8 cellular contexts compared by ENCODE assay signal in the genomic region with DNA sequence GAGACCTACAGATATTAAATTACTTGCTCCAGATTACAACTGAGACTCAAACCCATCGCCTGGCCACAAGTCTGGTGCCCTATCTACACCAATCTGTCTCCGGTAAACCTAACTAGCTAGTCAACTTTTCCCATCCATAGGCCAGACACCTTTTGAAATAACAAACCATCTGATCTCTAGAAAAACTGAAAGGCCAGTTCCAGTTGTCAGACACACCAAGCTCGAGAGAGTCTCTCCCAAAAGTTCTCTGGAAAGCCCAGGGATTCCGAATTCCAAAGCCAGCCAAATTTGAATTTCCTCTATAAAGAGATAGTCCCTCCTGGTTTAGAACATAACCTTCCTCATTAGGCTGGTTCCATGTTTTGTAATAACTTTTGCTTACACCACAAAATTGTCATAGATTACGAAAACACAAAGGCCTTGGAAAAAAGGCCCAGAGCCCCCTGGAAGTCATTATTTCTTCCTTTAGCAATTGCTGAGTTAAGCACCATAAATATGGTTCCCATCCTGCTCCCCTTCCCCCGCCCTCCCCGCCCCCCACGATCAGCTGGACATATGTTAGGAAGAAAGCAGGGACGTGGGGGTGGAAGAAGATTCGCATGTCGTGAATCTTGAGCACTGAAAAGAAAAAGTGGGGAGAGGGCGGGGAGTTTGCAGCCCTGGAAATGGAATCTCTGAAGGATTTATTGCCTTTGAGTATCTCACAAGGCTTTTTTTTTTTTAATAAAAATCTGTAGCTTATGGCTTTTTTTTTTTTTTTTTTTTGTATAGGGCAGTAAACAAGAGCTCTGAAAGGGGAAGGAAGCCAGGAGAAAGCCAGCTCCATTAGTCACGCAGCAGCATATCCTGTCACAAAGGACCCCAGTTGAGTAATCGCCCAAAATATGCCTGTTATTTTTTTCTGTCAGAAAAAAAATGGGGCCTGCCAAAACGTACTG.
DNase-seq lines count a peak whose midpoint lies in the region; ATAC-seq and TF ChIP-seq lines count a peak whose summit lies in the region.

No MANE protein-coding gene starts in this region.

- CTCF ChIA-PET in OCI-LY7 (lab: Charles Lee; ENCODE audit: unreplicated experiment) = interaction anchor here (0.6 kb wide), 1 partner anchor 422 kb away, joined by 4 read pairs; no protein-coding TSS in a partner anchor

- no TSS peak for BruUV-seq in OCI-LY7 (replicated peaks; lab: Mats Ljungman, UMichigan)

- H3K27me3 ChIP-seq in heart right ventricle (no peaks in the 10 kb centered on the region), skeletal muscle satellite cell (ENCODE audit: control insufficient read depth, insufficient read depth, low read length) (no peaks in the 10 kb centered on the region)

- TF ChIP-seq CTCF in OCI-LY7 (conservative IDR thresholded peaks at IDR 0.05; ENCODE audit: low read length) (no peak), heart right ventricle (IDR thresholded peaks at IDR 0.05) (no peak)

- H3K4me2 ChIP-seq in OCI-LY7 (ENCODE audit: low read length) = peak overlapping the region; percentile 80
- H3K4me2 ChIP-seq in skeletal muscle satellite cell (ENCODE audit: low read length) = peak overlapping the region; percentile 45

- no peaks in the 10 kb centered on the region for H3K36me3 Mint-ChIP-seq in activated naive CD8-positive, alpha-beta T cell treated with anti-CD3 and anti-CD28 coated beads, Interleukin-2, amount 10 ng/mL, durations not matched to agents 7 days and 5 days

- peak overlapping the region; percentile 38; the same call in 1 of the 2 replicates for H2AFZ ChIP-seq in OCI-LY7 (ENCODE audit: low read length)

- H3K27me3 Mint-ChIP-seq in activated naive CD8-positive, alpha-beta T cell treated with anti-CD3 and anti-CD28 coated beads, Interleukin-2, amount 10 ng/mL, durations not matched to agents 7 days and 5 days = no peaks in the 10 kb centered on the region

- H4K20me1 ChIP-seq in OCI-LY7 (ENCODE audit: insufficient read depth, low read length) = no peaks in the 10 kb centered on the region

- H3K36me3 ChIP-seq in OCI-LY7 (ENCODE audit: insufficient read depth, low read length) = no peaks in the 10 kb centered on the region
- no peaks in the 10 kb centered on the region for H3K36me3 ChIP-seq in heart right ventricle
- H3K36me3 ChIP-seq in skeletal muscle satellite cell (ENCODE audit: insufficient read depth, low read length) = no peaks in the 10 kb centered on the region

- peaks cover 1% of the 10 kb centered on the region for H3K9me3 Mint-ChIP-seq in activated naive CD8-positive, alpha-beta T cell treated with anti-CD3 and anti-CD28 coated beads, Interleukin-2, amount 10 ng/mL, durations not matched to agents 7 days and 5 days

- DNase-seq in GF-D8 (lab: John Stamatoyannopoulos, UW) (peak; percentile 73), OCI-LY7 (ENCODE audit: low spot score) (peak; percentile 89), heart right ventricle (peak in 1 of 2 donors; percentile 80), iPS-NIHi7 (ENCODE audit: extremely low spot score) (no peak), NCI-H345 (lab: John Stamatoyannopoulos, UW) (no peak), RPMI8226 (no peak)
- no peak for DNase-seq in activated naive CD8-positive, alpha-beta T cell treated with anti-CD3 and anti-CD28 coated beads, Interleukin-2, amount 10 ng/mL, durations not matched to agents 7 days and 5 days

- H3K9me2 ChIP-seq in OCI-LY7 (ENCODE audit: insufficient read depth, low read length) = no peaks in the 10 kb centered on the region

- intact Hi-C loops in OCI-LY7 (cut with micrococcal nuclease; ENCODE audit: unreplicated experiment) = no loop called here
- intact Hi-C loops in heart right ventricle (cut with DNase I) = loop anchor here in 5 of 10 donors (2.0 to 10.0 kb wide), 5 partner anchors 45 to 110 kb away; partner anchors contain the start of gene ZFP36L1 (in 3 of the 5)

- H3K79me2 ChIP-seq in OCI-LY7 (ENCODE audit: insufficient read depth, low read depth, low read length) = no peaks in the 10 kb centered on the region

- ATAC-seq in activated naive CD8-positive, alpha-beta T cell treated with anti-CD3 and anti-CD28 coated beads, Interleukin-2, amount 10 ng/mL, durations not matched to agents 7 days and 5 days (ENCODE audit: low read depth) = no peak
- peak; percentile 68 to 91 (median 84) for ATAC-seq in heart right ventricle

- peak overlapping the region; percentile 87 for H3K9ac ChIP-seq in skeletal muscle satellite cell (ENCODE audit: low read depth, low read length)

- peaks cover 46% of the 10 kb centered on the region for H3K4me1 Mint-ChIP-seq in activated naive CD8-positive, alpha-beta T cell treated with anti-CD3 and anti-CD28 coated beads, Interleukin-2, amount 10 ng/mL, durations not matched to agents 7 days and 5 days

- H3K4me1 ChIP-seq in OCI-LY7 (ENCODE audit: insufficient read depth, low read length, poor library complexity, severe bottlenecking) (peaks cover 68% of the 10 kb centered on the region), heart right ventricle (peaks cover 25 to 63% (median 54%) of the 10 kb centered on the region in 9 donors), skeletal muscle satellite cell (ENCODE audit: control insufficient read depth, insufficient read depth, low read length) (peaks cover 72% of the 10 kb centered on the region)

- POLR2A ChIA-PET in OCI-LY7 (lab: Charles Lee) = interaction anchor here (0.6 to 1.7 kb wide), 26 partner anchors 9 to 1029 kb away, joined by 3 to 8 read pairs (median 3); no protein-coding TSS in a partner anchor
- POLR2A ChIA-PET in activated naive CD8-positive, alpha-beta T cell treated with anti-CD3 and anti-CD28 coated beads, Interleukin-2, amount 10 ng/mL, durations not matched to agents 7 days and 5 days (lab: Charles Lee) = interaction anchor here (0.6 to 2.7 kb wide), 10 partner anchors 22 to 399 kb away, joined by 3 to 9 read pairs (median 4); partner anchors contain the start of gene ZFP36L1

- H3K4me3 Mint-ChIP-seq in activated naive CD8-positive, alpha-beta T cell treated with anti-CD3 and anti-CD28 coated beads, Interleukin-2, amount 10 ng/mL, durations not matched to agents 7 days and 5 days = peak overlapping the region; percentile 60

- H3K27ac ChIP-seq in OCI-LY7 (ENCODE audit: low read depth, low read length, poor library complexity, severe bottlenecking) (peak overlapping the region; percentile 97), heart right ventricle (peak overlapping the region; percentile 9 to 96 (median 80))

- H3K4me3 ChIP-seq in OCI-LY7 (ENCODE audit: low read depth, low read length, poor library complexity, severe bottlenecking) (peak overlapping the region; percentile 57), heart right ventricle (no peak overlapping the region), skeletal muscle satellite cell (ENCODE audit: low read length) (peak overlapping the region; percentile 22)

- 47 to 58% methylated on average over 15 of the region's 15 CpGs for WGBS in heart right ventricle, 2 donors

- H3K27ac Mint-ChIP-seq in activated naive CD8-positive, alpha-beta T cell treated with anti-CD3 and anti-CD28 coated beads, Interleukin-2, amount 10 ng/mL, durations not matched to agents 7 days and 5 days = peak overlapping the region; percentile 91

- H3K9me3 ChIP-seq in OCI-LY7 (ENCODE audit: low read length) (no peaks in the 10 kb centered on the region), heart right ventricle (peaks cover 0 to 5% (median 0%) of the 10 kb centered on the region in 11 donors), skeletal muscle satellite cell (replicated peaks; ENCODE audit: low read length) (no peaks in the 10 kb centered on the region)

Comparison
In these comparisons a context has a peak if more than half of its experiments do, and no peak if none do; other contexts are left out.
1. DNase-seq: peak in GF-D8 (single experiment) and OCI-LY7 (single experiment); none in activated naive CD8-positive, alpha-beta T cell treated with anti-CD3 and anti-CD28 coated beads, Interleukin-2, amount 10 ng/mL, durations not matched to agents 7 days and 5 days (single experiment), iPS-NIHi7 (single experiment), NCI-H345 (single experiment) and RPMI8226 (single experiment).
2. H3K4me3 ChIP-seq: peak in OCI-LY7 (single experiment) and skeletal muscle satellite cell (single experiment); none in heart right ventricle (0 of 10).